In the genomic region with DNA sequence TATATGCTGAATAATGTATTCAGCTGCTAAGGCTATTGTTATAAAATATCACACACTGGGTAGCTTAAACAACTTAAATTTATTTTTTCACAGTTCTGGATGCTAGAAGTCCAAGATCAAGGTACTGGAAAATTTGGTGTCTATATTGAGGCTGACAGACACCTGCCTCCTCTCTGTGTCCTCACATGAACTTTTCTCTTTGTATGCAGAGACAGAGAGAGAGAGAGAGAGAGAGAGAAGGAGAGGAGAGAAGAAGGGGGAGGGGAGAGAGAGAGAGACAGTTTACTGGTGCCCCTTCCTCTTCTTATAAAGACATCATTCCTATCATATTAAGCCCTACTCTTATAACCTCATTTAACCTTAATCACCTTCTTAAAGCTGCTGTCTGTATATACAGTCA, we compare ENCODE assay signal across 1 cellular context.
TF ChIP-seq lines count a peak whose summit lies in the region.

No MANE protein-coding gene starts in this region.

TF ChIP-seq in IMR-90, 13 proteins besides CTCF, POLR2A, EP300 and RAD21 (continued from another document):
- TF ChIP-seq, protein P1, sequence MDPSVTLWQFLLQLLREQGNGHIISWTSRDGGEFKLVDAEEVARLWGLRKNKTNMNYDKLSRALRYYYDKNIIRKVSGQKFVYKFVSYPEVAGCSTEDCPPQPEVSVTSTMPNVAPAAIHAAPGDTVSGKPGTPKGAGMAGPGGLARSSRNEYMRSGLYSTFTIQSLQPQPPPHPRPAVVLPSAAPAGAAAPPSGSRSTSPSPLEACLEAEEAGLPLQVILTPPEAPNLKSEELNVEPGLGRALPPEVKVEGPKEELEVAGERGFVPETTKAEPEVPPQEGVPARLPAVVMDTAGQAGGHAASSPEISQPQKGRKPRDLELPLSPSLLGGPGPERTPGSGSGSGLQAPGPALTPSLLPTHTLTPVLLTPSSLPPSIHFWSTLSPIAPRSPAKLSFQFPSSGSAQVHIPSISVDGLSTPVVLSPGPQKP (IDR thresholded peaks at IDR 0.05; ENCODE audit: borderline replicate concordance, low read depth, low read length) = no peak
- TF ChIP-seq SMC3 (IDR thresholded peaks at IDR 0.05; ENCODE audit: low read depth, low read length) = no peak
